ENCODE assay signal across 30 cellular contexts in genomic region chr9:121942866-121943265, GRCh38.
"Had no signal": no experiment of that assay in that cellular context is flagged by ENCODE, and none has a peak within 500 bp of the region (broad histone marks: within the 10 kb centered on the region; RNA-seq: fewer than 3 reads in every experiment).

No MANE protein-coding gene starts in this region.

- H3K4me2 ChIP-seq: neural progenitor cell had no signal

- H3K4me1 Mint-ChIP-seq: activated CD4-positive, alpha-beta T cell treated with anti-CD3 and anti-CD28 coated beads for 36 hours; natural killer cell had no signal

- H3K27me3 Mint-ChIP-seq: activated CD4-positive, alpha-beta T cell treated with anti-CD3 and anti-CD28 coated beads for 36 hours; stimulated activated memory B cell treated with anti-CD40 and anti-IgM and Interleukin-4, amounts not matched to agents 10 μg/mL and 1 μg/mL and 100 μg/mL, for 72 hours had no signal

- H3K9me3 Mint-ChIP-seq: activated naive CD4-positive, alpha-beta T cell treated with anti-CD3 and anti-CD28 coated beads, Interleukin-2, amount 50 U/mL, for 72 hours; activated T-cell treated with anti-CD3 and anti-CD28 coated beads, Interleukin-2, amount 50 U/mL, for 72 hours; natural killer cell; neural progenitor cell; stimulated activated memory B cell treated with anti-CD40 and anti-IgM and Interleukin-4, amounts not matched to agents 10 μg/mL and 1 μg/mL and 100 μg/mL, for 72 hours; T-helper 2 cell treated with Interferon-gamma antibody and Interleukin-4, amounts not matched to agents 5 μg/mL and 100 μg/mL, for 36 hours had no signal

- H3K27ac Mint-ChIP-seq: activated CD4-positive, alpha-beta T cell treated with anti-CD3 and anti-CD28 coated beads for 36 hours; activated CD8-positive, alpha-beta T cell treated with anti-CD3 and anti-CD28 coated beads, Interleukin-2, amount 10 ng/mL, durations not matched to agents 7 days and 5 days; activated naive CD4-positive, alpha-beta T cell treated with anti-CD3 and anti-CD28 coated beads, Interleukin-2, amount 50 U/mL, for 72 hours; activated T-cell treated with anti-CD3 and anti-CD28 coated beads, Interleukin-2, amount 50 U/mL, for 72 hours; natural killer cell; neural progenitor cell; stimulated activated memory B cell treated with anti-CD40 and anti-IgM and Interleukin-4, amounts not matched to agents 10 μg/mL and 1 μg/mL and 100 μg/mL, for 72 hours; T-helper 2 cell treated with Interferon-gamma antibody and Interleukin-4, amounts not matched to agents 5 μg/mL and 100 μg/mL, for 36 hours had no signal

- ATAC-seq: activated CD4-positive, alpha-beta T cell treated with anti-CD3 and anti-CD28 coated beads for 36 hours; activated CD8-positive, alpha-beta T cell treated with anti-CD3 and anti-CD28 coated beads, Interleukin-2, amount 10 ng/mL, durations not matched to agents 7 days and 5 days; activated naive CD4-positive, alpha-beta T cell treated with anti-CD3 and anti-CD28 coated beads, Interleukin-2, amount 50 U/mL, for 72 hours; activated T-cell treated with anti-CD3 and anti-CD28 coated beads, Interleukin-2, amount 50 U/mL, for 72 hours; heart right ventricle; left lung; lower lobe of right lung; natural killer cell; sciatic nerve had no signal

- H3K4me3 Mint-ChIP-seq: activated CD4-positive, alpha-beta T cell treated with anti-CD3 and anti-CD28 coated beads for 36 hours; activated CD8-positive, alpha-beta T cell treated with anti-CD3 and anti-CD28 coated beads, Interleukin-2, amount 10 ng/mL, durations not matched to agents 7 days and 5 days; activated T-cell treated with anti-CD3 and anti-CD28 coated beads, Interleukin-2, amount 50 U/mL, for 72 hours; natural killer cell; neural progenitor cell; stimulated activated memory B cell treated with anti-CD40 and anti-IgM and Interleukin-4, amounts not matched to agents 10 μg/mL and 1 μg/mL and 100 μg/mL, for 72 hours; T-helper 2 cell treated with Interferon-gamma antibody and Interleukin-4, amounts not matched to agents 5 μg/mL and 100 μg/mL, for 36 hours had no signal

- H3K36me3 Mint-ChIP-seq: activated naive CD4-positive, alpha-beta T cell treated with anti-CD3 and anti-CD28 coated beads, Interleukin-2, amount 50 U/mL, for 72 hours; natural killer cell; neural progenitor cell had no signal

- H3K4me3 ChIP-seq: esophagus squamous epithelium, heart right ventricle, left lung, lower lobe of right lung, neural progenitor cell, stomach, thyroid gland, upper lobe of left lung, vagina had no signal

- H2AFZ ChIP-seq: neural progenitor cell had no signal

- H3K27me3 ChIP-seq: esophagus squamous epithelium, heart right ventricle, left lung, stomach, thyroid gland, upper lobe of left lung, vagina had no signal

- H3K9ac ChIP-seq: neural progenitor cell had no signal

- H3K36me3 ChIP-seq: esophagus squamous epithelium, left lung, lower lobe of right lung, neural progenitor cell, thyroid gland, upper lobe of left lung, vagina had no signal

- DNase-seq: activated CD4-positive, alpha-beta T cell treated with anti-CD3 and anti-CD28 coated beads for 36 hours; activated CD4-positive, CD25-positive, alpha-beta regulatory T cell; activated CD8-positive, alpha-beta T cell treated with anti-CD3 and anti-CD28 coated beads, Interleukin-2, amount 10 ng/mL, durations not matched to agents 7 days and 5 days; activated naive CD4-positive, alpha-beta T cell; activated T-cell treated with anti-CD3 and anti-CD28 coated beads for 4 hours; activated T-cell treated with anti-CD3 and anti-CD28 coated beads, Interleukin-2, amount 50 U/mL, for 72 hours; anterior cingulate cortex; dermis blood vessel endothelial cell; effector CD4-positive, alpha-beta T cell; esophagus squamous epithelium; foreskin melanocyte; heart right ventricle; left lung; lower lobe of right lung; mesendoderm; natural killer cell; small intestine; stimulated activated CD4-positive, alpha-beta T cell treated with anti-CD3 and anti-CD28 coated beads, Interleukin-1b, Interleukin-23, amount 100 ng/mL, for 48 hours; stimulated activated CD4-positive, alpha-beta T cell treated with anti-CD3 and anti-CD28 coated beads, Interleukin-4, amount 100 ng/mL, for 4 hours; stimulated activated CD8-positive, alpha-beta memory T cell treated with anti-CD3 and anti-CD28 coated beads, Interleukin-4, amount 100 ng/mL, for 48 hours; stomach; thyroid gland; upper lobe of left lung had no signal

- H3K27ac ChIP-seq: epithelial cell of prostate, esophagus squamous epithelium, heart right ventricle, left lung, lower lobe of right lung, neural progenitor cell, stomach, thyroid gland, upper lobe of left lung, vagina had no signal

- H3K9me3 ChIP-seq: esophagus squamous epithelium, heart right ventricle, left lung, lower lobe of right lung, stomach, thyroid gland, upper lobe of left lung, vagina had no signal

- H3K4me1 ChIP-seq: esophagus squamous epithelium, heart right ventricle, left lung, lower lobe of right lung, upper lobe of left lung, vagina had no signal
